In the genomic region with DNA sequence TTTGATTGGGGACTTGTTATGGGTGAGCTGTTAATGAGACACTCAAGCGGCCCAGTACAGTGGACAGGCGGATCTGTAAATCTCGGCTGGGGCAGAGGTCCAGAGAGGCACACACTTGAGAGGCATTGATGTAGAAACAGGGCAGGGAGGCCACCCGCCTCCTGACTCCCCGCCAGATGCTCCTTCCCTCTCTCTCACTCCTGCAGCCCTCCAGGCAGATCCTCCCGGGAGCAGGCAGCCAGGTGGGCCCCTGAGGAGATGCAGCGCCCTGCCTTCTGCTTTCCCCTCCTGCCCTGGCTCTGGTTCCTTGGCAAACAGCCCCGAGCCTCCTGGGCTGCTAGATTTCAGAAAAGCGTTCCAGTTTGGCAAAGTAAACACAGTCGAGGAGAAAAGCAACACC, we compare ENCODE assay signal across 13 cellular contexts. TPM values are rescaled to one million over a fixed set of nuclear protein-coding genes. Genes with fewer than 3 reads are reported as not detected.
DNase-seq lines count a peak whose midpoint lies in the region; ATAC-seq and TF ChIP-seq lines count a peak whose summit lies in the region.
"Had no signal": no experiment of that assay in that cellular context is flagged by ENCODE, and none has a peak within 500 bp of the region (broad histone marks: within the 10 kb centered on the region; RNA-seq: fewer than 3 reads in every experiment).

No MANE protein-coding gene starts in this region.

- no peaks in the 10 kb centered on the region for H3K36me3 ChIP-seq in uterus

- DNase-seq in NCI-H2081 (lab: John Stamatoyannopoulos, UW) (peak; percentile 27 to 35), NCI-H2081 treated with DMSO at 0.1 percent for 48 hours (lab: John Stamatoyannopoulos, UW) (no peak), NCI-H69 (lab: John Stamatoyannopoulos, UW) (peak; percentile 88), fibroblast of gingiva (ENCODE audit: low read depth) (peak; percentile 19), uterus (peak; percentile 40 to 64), progenitor cell of endocrine pancreas (ENCODE audit: low spot score, unreplicated experiment) (no peak), head of caudate nucleus (no peak)
- DNase-seq: activated CD4-positive, alpha-beta T cell treated with anti-CD3 and anti-CD28 coated beads for 4 hours; NCI-H1930; occipital lobe; stimulated activated naive CD8-positive, alpha-beta T cell treated with anti-CD3 and anti-CD28 coated beads, Interleukin-15, Interleukin-2, amounts not matched to agents 100 U/mL and 50 U/mL, for 24 hours had no signal

- H3K36me3 Mint-ChIP-seq in progenitor cell of endocrine pancreas (ENCODE audit: insufficient read depth), result no peaks in the 10 kb centered on the region

- peaks cover 17% of the 10 kb centered on the region for H3K4me1 Mint-ChIP-seq in progenitor cell of endocrine pancreas (ENCODE audit: low read depth)

- peak overlapping the region in 1 of 2 donors; percentile 4 for H3K27ac ChIP-seq in uterus

- no peaks in the 10 kb centered on the region for H3K9me3 Mint-ChIP-seq in progenitor cell of endocrine pancreas (ENCODE audit: low read depth)

- H3K4me3 Mint-ChIP-seq in progenitor cell of endocrine pancreas (ENCODE audit: low read depth), result no peak overlapping the region

- intact Hi-C loops in uterus (cut with DNase I; ENCODE audit: low total_unique reads) (no loop called here), head of caudate nucleus (cut with DNase I) (no loop called here)

- H3K27ac Mint-ChIP-seq in progenitor cell of endocrine pancreas, result no peak overlapping the region

- H3K27me3 ChIP-seq in uterus, result no peaks in the 10 kb centered on the region

- TF ChIP-seq CTCF in uterus (IDR thresholded peaks at IDR 0.05), result no peak
- no peak for TF ChIP-seq CTCF in progenitor cell of endocrine pancreas (IDR thresholded peaks at IDR 0.05; ENCODE audit: unreplicated experiment)

- peaks cover 17% of the 10 kb centered on the region for H3K27me3 Mint-ChIP-seq in progenitor cell of endocrine pancreas

- no peak overlapping the region for H3K4me3 ChIP-seq in uterus

- no peaks in the 10 kb centered on the region for H3K9me3 ChIP-seq in uterus

- no peak for TF ChIP-seq POLR2A in uterus (IDR thresholded peaks at IDR 0.05)

- ATAC-seq in GM18907 (IDR thresholded peaks at IDR 0.05; ENCODE audit: unreplicated experiment), result no peak
- ATAC-seq: stimulated activated naive CD8-positive, alpha-beta T cell treated with anti-CD3 and anti-CD28 coated beads, Interleukin-15, Interleukin-2, amounts not matched to agents 100 U/mL and 50 U/mL, for 24 hours had no signal

- H3K4me1 ChIP-seq in uterus, result no peaks in the 10 kb centered on the region

RNA-seq across cellular contexts. Expression of a gene that starts 29.2 kb away (rescaled TPM):
- 1 to 10 TPM in 2 of 4 donors, under 1 TPM in 1, not detected in 1; 0.29 to 2.6 (median 1.3) TPM for total RNA-seq in uterus
- 19.6 and 21.2 TPM in 2 replicates for total RNA-seq in progenitor cell of endocrine pancreas
- total RNA-seq: SK-MEL-5 had no signal

Comparison
In these comparisons a context has a peak if more than half of its experiments do, and no peak if none do; other contexts are left out.
1. DNase-seq: peak in NCI-H2081 (2 of 2), NCI-H69 (single experiment), fibroblast of gingiva (single experiment) and uterus (2 of 2); none in NCI-H2081 treated with DMSO at 0.1 percent for 48 hours (single experiment), progenitor cell of endocrine pancreas (single experiment) and head of caudate nucleus (0 of 42).